In genomic region chr20:23152308-23152892, GRCh38 we compare ENCODE assay signal across 1 cellular context.
A peak's percentile ranks its signal among the peaks of the same experiment; 100 is the strongest.
TF ChIP-seq lines count a peak whose summit lies in the region.

No MANE protein-coding gene starts in this region.

TF ChIP-seq in HepG2, 621 proteins besides CTCF, POLR2A, EP300 and RAD21 (continued from another document and continues in another):
- TF ChIP-seq DRAP1 (CRISPR knock-in tag; IDR thresholded peaks at IDR 0.05): peak; percentile 47; the same call in 1 of the 2 replicates
- no peak for TF ChIP-seq IRF1 (CRISPR knock-in tag; IDR thresholded peaks at IDR 0.05; ENCODE audit: low read depth)
- peak; percentile 79 for TF ChIP-seq HDAC1 (CRISPR knock-in tag; IDR thresholded peaks at IDR 0.05)
- peak; percentile 99 for TF ChIP-seq ZBTB21 (CRISPR knock-in tag; IDR thresholded peaks at IDR 0.05)
- TF ChIP-seq HDAC2 (CRISPR knock-in tag; IDR thresholded peaks at IDR 0.05): peak; percentile 80; the same call in 1 of the 2 replicates
- peak; percentile 87 to 88 for TF ChIP-seq NR2F1 (CRISPR knock-in tag; IDR thresholded peaks at IDR 0.05)
- TF ChIP-seq PCBP2 (optimal IDR thresholded peaks at IDR 0.05; ENCODE audit: low read depth, low read length, poor library complexity, severe bottlenecking): no peak
- TF ChIP-seq, protein P1, sequence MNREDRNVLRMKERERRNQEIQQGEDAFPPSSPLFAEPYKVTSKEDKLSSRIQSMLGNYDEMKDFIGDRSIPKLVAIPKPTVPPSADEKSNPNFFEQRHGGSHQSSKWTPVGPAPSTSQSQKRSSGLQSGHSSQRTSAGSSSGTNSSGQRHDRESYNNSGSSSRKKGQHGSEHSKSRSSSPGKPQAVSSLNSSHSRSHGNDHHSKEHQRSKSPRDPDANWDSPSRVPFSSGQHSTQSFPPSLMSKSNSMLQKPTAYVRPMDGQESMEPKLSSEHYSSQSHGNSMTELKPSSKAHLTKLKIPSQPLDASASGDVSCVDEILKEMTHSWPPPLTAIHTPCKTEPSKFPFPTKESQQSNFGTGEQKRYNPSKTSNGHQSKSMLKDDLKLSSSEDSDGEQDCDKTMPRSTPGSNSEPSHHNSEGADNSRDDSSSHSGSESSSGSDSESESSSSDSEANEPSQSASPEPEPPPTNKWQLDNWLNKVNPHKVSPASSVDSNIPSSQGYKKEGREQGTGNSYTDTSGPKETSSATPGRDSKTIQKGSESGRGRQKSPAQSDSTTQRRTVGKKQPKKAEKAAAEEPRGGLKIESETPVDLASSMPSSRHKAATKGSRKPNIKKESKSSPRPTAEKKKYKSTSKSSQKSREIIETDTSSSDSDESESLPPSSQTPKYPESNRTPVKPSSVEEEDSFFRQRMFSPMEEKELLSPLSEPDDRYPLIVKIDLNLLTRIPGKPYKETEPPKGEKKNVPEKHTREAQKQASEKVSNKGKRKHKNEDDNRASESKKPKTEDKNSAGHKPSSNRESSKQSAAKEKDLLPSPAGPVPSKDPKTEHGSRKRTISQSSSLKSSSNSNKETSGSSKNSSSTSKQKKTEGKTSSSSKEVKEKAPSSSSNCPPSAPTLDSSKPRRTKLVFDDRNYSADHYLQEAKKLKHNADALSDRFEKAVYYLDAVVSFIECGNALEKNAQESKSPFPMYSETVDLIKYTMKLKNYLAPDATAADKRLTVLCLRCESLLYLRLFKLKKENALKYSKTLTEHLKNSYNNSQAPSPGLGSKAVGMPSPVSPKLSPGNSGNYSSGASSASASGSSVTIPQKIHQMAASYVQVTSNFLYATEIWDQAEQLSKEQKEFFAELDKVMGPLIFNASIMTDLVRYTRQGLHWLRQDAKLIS (CRISPR knock-in tag; IDR thresholded peaks at IDR 0.05): 0 out of 2 replicates have a peak, but pooled peaks have one; percentile 42
- TF ChIP-seq THAP7 (CRISPR knock-in tag; IDR thresholded peaks at IDR 0.05): no peak
- TF ChIP-seq KAT8 (CRISPR knock-in tag; IDR thresholded peaks at IDR 0.05): peak; percentile 73
- no peak for TF ChIP-seq NR2F2 (IDR thresholded peaks at IDR 0.05; ENCODE audit: borderline replicate concordance, low read depth)
- peak; percentile 76; the same call in 1 of the 2 replicates for TF ChIP-seq TRIM24 (CRISPR knock-in tag; IDR thresholded peaks at IDR 0.05)
- no peak for TF ChIP-seq ZNF800 (CRISPR knock-in tag; IDR thresholded peaks at IDR 0.05)
- peak; percentile 70 for TF ChIP-seq ASH2L (IDR thresholded peaks at IDR 0.05; ENCODE audit: insufficient read length, low read depth, low read length)
- no peak for TF ChIP-seq NFATC3 (CRISPR knock-in tag; IDR thresholded peaks at IDR 0.05)
- TF ChIP-seq, protein P2, sequence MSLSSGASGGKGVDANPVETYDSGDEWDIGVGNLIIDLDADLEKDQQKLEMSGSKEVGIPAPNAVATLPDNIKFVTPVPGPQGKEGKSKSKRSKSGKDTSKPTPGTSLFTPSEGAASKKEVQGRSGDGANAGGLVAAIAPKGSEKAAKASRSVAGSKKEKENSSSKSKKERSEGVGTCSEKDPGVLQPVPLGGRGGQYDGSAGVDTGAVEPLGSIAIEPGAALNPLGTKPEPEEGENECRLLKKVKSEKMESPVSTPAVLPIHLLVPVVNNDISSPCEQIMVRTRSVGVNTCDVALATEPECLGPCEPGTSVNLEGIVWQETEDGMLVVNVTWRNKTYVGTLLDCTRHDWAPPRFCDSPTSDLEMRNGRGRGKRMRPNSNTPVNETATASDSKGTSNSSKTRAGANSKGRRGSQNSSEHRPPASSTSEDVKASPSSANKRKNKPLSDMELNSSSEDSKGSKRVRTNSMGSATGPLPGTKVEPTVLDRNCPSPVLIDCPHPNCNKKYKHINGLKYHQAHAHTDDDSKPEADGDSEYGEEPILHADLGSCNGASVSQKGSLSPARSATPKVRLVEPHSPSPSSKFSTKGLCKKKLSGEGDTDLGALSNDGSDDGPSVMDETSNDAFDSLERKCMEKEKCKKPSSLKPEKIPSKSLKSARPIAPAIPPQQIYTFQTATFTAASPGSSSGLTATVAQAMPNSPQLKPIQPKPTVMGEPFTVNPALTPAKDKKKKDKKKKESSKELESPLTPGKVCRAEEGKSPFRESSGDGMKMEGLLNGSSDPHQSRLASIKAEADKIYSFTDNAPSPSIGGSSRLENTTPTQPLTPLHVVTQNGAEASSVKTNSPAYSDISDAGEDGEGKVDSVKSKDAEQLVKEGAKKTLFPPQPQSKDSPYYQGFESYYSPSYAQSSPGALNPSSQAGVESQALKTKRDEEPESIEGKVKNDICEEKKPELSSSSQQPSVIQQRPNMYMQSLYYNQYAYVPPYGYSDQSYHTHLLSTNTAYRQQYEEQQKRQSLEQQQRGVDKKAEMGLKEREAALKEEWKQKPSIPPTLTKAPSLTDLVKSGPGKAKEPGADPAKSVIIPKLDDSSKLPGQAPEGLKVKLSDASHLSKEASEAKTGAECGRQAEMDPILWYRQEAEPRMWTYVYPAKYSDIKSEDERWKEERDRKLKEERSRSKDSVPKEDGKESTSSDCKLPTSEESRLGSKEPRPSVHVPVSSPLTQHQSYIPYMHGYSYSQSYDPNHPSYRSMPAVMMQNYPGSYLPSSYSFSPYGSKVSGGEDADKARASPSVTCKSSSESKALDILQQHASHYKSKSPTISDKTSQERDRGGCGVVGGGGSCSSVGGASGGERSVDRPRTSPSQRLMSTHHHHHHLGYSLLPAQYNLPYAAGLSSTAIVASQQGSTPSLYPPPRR (CRISPR knock-in tag; IDR thresholded peaks at IDR 0.05; ENCODE audit: borderline replicate concordance): no peak; the same call in 1 of the 2 replicates
- no peak for TF ChIP-seq ZNF720 (CRISPR knock-in tag; IDR thresholded peaks at IDR 0.05)
- no peak for TF ChIP-seq FOXM1 (CRISPR knock-in tag; IDR thresholded peaks at IDR 0.05)
- TF ChIP-seq ERF (CRISPR knock-in tag; IDR thresholded peaks at IDR 0.05): peak; percentile 83; the same call in 1 of the 2 replicates
- TF ChIP-seq SKI (IDR thresholded peaks at IDR 0.05; ENCODE audit: partially characterized antibody): no peak
- peak; percentile 87; the same call in 1 of the 2 replicates for TF ChIP-seq ZNF292 (CRISPR knock-in tag; IDR thresholded peaks at IDR 0.05; ENCODE audit: borderline replicate concordance, low read depth)
- TF ChIP-seq HOXA5 (CRISPR knock-in tag; IDR thresholded peaks at IDR 0.05): no peak
- TF ChIP-seq ZNF724P (CRISPR knock-in tag; IDR thresholded peaks at IDR 0.05; ENCODE audit: borderline replicate concordance): no peak
- no peak for TF ChIP-seq TMF1 (CRISPR knock-in tag; IDR thresholded peaks at IDR 0.05; ENCODE audit: low read depth)
- peak; percentile 92 for TF ChIP-seq ZFP36 (IDR thresholded peaks at IDR 0.05; ENCODE audit: borderline replicate concordance, low read depth, low read length, partially characterized antibody)
- TF ChIP-seq ZBTB42 (CRISPR knock-in tag; IDR thresholded peaks at IDR 0.05): 0 out of 2 replicates have a peak, but pooled peaks have one; percentile 51
- no peak for TF ChIP-seq RFXAP (CRISPR knock-in tag; IDR thresholded peaks at IDR 0.05; ENCODE audit: borderline replicate concordance)
- TF ChIP-seq HOXA3 (CRISPR knock-in tag; IDR thresholded peaks at IDR 0.05): peak; percentile 97
- no peak for TF ChIP-seq ZBTB7B (CRISPR knock-in tag; IDR thresholded peaks at IDR 0.05)
- no peak for TF ChIP-seq SOX13 (IDR thresholded peaks at IDR 0.05)
- peak in 1 of 2 experiments; percentile 38; a peak in 1 of 4 replicates for TF ChIP-seq SOX13 (CRISPR knock-in tag; conservative IDR thresholded peaks at IDR 0.05 in 1 of 2, IDR thresholded peaks at IDR 0.05 in 1 of 2)
- TF ChIP-seq, protein P3, sequence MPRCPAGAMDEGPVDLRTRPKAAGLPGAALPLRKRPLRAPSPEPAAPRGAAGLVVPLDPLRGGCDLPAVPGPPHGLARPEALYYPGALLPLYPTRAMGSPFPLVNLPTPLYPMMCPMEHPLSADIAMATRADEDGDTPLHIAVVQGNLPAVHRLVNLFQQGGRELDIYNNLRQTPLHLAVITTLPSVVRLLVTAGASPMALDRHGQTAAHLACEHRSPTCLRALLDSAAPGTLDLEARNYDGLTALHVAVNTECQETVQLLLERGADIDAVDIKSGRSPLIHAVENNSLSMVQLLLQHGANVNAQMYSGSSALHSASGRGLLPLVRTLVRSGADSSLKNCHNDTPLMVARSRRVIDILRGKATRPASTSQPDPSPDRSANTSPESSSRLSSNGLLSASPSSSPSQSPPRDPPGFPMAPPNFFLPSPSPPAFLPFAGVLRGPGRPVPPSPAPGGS (CRISPR knock-in tag; IDR thresholded peaks at IDR 0.05): no peak
- TF ChIP-seq ATM (IDR thresholded peaks at IDR 0.05; ENCODE audit: borderline replicate concordance): no peak
- TF ChIP-seq, protein P4, sequence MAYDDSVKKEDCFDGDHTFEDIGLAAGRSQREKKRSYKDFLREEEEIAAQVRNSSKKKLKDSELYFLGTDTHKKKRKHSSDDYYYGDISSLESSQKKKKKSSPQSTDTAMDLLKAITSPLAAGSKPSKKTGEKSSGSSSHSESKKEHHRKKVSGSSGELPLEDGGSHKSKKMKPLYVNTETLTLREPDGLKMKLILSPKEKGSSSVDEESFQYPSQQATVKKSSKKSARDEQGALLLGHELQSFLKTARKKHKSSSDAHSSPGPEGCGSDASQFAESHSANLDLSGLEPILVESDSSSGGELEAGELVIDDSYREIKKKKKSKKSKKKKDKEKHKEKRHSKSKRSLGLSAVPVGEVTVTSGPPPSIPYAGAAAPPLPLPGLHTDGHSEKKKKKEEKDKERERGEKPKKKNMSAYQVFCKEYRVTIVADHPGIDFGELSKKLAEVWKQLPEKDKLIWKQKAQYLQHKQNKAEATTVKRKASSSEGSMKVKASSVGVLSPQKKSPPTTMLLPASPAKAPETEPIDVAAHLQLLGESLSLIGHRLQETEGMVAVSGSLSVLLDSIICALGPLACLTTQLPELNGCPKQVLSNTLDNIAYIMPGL (CRISPR knock-in tag; IDR thresholded peaks at IDR 0.05; ENCODE audit: borderline replicate concordance in 1 of 2, low read depth in 1 of 2): peak in 1 of 2 experiments; percentile 71; a peak in 1 of 4 replicates
- TF ChIP-seq ATF1 (CRISPR knock-in tag; IDR thresholded peaks at IDR 0.05): peak; percentile 62; the same call in 1 of the 2 replicates
- peak; percentile 87 for TF ChIP-seq CREB1 (IDR thresholded peaks at IDR 0.05)
- no peak for TF ChIP-seq CREB1 (CRISPR knock-in tag; IDR thresholded peaks at IDR 0.05)
- TF ChIP-seq ZNF33B (CRISPR knock-in tag; IDR thresholded peaks at IDR 0.05): no peak
- TF ChIP-seq ZNF607 (CRISPR knock-in tag; IDR thresholded peaks at IDR 0.05; ENCODE audit: borderline replicate concordance): no peak
- no peak for TF ChIP-seq ARNT (IDR thresholded peaks at IDR 0.05)
- no peak for TF ChIP-seq POLR2AphosphoS2 (IDR thresholded peaks at IDR 0.05; ENCODE audit: low read depth, low read length)
- TF ChIP-seq ZNF501 (CRISPR knock-in tag; IDR thresholded peaks at IDR 0.05): 0 out of 2 replicates have a peak, but pooled peaks have one; percentile 44
- TF ChIP-seq NFKBIZ (CRISPR knock-in tag; IDR thresholded peaks at IDR 0.05): peak; percentile 79; the same call in 1 of the 2 replicates
- TF ChIP-seq ZNF30 (CRISPR knock-in tag; IDR thresholded peaks at IDR 0.05): no peak
- peak; percentile 81 for TF ChIP-seq TBL1XR1 (IDR thresholded peaks at IDR 0.05; ENCODE audit: borderline replicate concordance, low read length, partially characterized antibody)
- TF ChIP-seq ZNF747 (CRISPR knock-in tag; IDR thresholded peaks at IDR 0.05; ENCODE audit: borderline replicate concordance): no peak
- peak in 1 of 2 experiments; percentile 79; a peak in 2 of 4 replicates for TF ChIP-seq KLF16 (CRISPR knock-in tag; IDR thresholded peaks at IDR 0.05)
- TF ChIP-seq, protein P5, sequence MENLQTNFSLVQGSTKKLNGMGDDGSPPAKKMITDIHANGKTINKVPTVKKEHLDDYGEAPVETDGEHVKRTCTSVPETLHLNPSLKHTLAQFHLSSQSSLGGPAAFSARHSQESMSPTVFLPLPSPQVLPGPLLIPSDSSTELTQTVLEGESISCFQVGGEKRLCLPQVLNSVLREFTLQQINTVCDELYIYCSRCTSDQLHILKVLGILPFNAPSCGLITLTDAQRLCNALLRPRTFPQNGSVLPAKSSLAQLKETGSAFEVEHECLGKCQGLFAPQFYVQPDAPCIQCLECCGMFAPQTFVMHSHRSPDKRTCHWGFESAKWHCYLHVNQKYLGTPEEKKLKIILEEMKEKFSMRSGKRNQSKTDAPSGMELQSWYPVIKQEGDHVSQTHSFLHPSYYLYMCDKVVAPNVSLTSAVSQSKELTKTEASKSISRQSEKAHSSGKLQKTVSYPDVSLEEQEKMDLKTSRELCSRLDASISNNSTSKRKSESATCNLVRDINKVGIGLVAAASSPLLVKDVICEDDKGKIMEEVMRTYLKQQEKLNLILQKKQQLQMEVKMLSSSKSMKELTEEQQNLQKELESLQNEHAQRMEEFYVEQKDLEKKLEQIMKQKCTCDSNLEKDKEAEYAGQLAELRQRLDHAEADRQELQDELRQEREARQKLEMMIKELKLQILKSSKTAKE (CRISPR knock-in tag; IDR thresholded peaks at IDR 0.05; ENCODE audit: borderline replicate concordance): 0 out of 2 replicates have a peak, but pooled peaks have one; percentile 25
- TF ChIP-seq NKX3-1 (CRISPR knock-in tag; IDR thresholded peaks at IDR 0.05): no peak
- TF ChIP-seq TBX3 (IDR thresholded peaks at IDR 0.05; ENCODE audit: borderline replicate concordance): 0 out of 2 replicates have a peak, but pooled peaks have one; percentile 21
- 0 out of 2 replicates have a peak, but pooled peaks have one; percentile 43 for TF ChIP-seq ZNF160 (CRISPR knock-in tag; IDR thresholded peaks at IDR 0.05)
